21 cellular contexts compared by ENCODE assay signal in genomic region chr5:80474929-80475328, GRCh38. TPM values are rescaled to one million over a fixed set of nuclear protein-coding genes. Genes with fewer than 3 reads are reported as not detected.
DNase-seq lines count a peak whose midpoint lies in the region; ATAC-seq and TF ChIP-seq lines count a peak whose summit lies in the region.
"Had no signal": no experiment of that assay in that cellular context is flagged by ENCODE, and none has a peak within 500 bp of the region (broad histone marks: within the 10 kb centered on the region; RNA-seq: fewer than 3 reads in every experiment).

No MANE protein-coding gene starts in this region.

- no peak overlapping the region for H3K4me3 ChIP-seq in fibroblast of villous mesenchyme (ENCODE audit: low read depth, low read length)
- H3K4me3 ChIP-seq in right lobe of liver: no peak overlapping the region
- H3K4me3 ChIP-seq in heart left ventricle: no peak overlapping the region
- H3K4me3 ChIP-seq: GM23338, K562, SJCRH30 had no signal

- H3K4me1 ChIP-seq in right lobe of liver: peaks cover 0 to 9% (median 5%) of the 10 kb centered on the region in 4 donors
- no peaks in the 10 kb centered on the region for H3K4me1 ChIP-seq in heart left ventricle
- H3K4me1 ChIP-seq: SJCRH30 had no signal

- H3K27me3 ChIP-seq in right lobe of liver (no peaks in the 10 kb centered on the region), heart left ventricle (no peaks in the 10 kb centered on the region)
- H3K27me3 ChIP-seq: SJCRH30 had no signal

- TF ChIP-seq CTCF in fibroblast of villous mesenchyme (IDR thresholded peaks at IDR 0.05; ENCODE audit: insufficient read depth, low read depth, low read length) (no peak), right lobe of liver (IDR thresholded peaks at IDR 0.05) (no peak), heart left ventricle (IDR thresholded peaks at IDR 0.05) (no peak)

- 86% methylated on average over 2 of the region's 2 CpGs for WGBS in right lobe of liver (ENCODE audit: insufficient coverage, low coverage, low lambda C conversion rate, missing lambda C conversion rate)
- 95 to 98% (median 98%) methylated on average over 2 of the region's 2 CpGs for WGBS in heart left ventricle, 4 donors

- H3K9me3 ChIP-seq in right lobe of liver (no peaks in the 10 kb centered on the region), heart left ventricle (peaks cover 0 to 8% (median 2%) of the 10 kb centered on the region in 12 donors)

- DNase-seq in HuH-7.5 (ENCODE audit: low spot score) (peak; percentile 12), NCI-H774 (lab: John Stamatoyannopoulos, UW) (peak; percentile 25), fibroblast of villous mesenchyme (ENCODE audit: low read depth) (peak; percentile 52), right lobe of liver (no peak), NCI-H446 (lab: John Stamatoyannopoulos, UW) (no peak), heart left ventricle (no peak)
- DNase-seq: C1 segment of cervical spinal cord; CD4-positive, alpha-beta memory T cell; COR-L47; HCEC 1CT; Kasumi-1; NCI-H2029; NCI-H446 treated with DMSO at 0.1 percent for 48 hours; NCI-H526; NK-92 treated with Interleukin-12 subunit alpha and Interleukin-12 subunit beta, amount 100 ng/mL, for 24 hours; PC-3; SJCRH30 had no signal

- TF ChIP-seq POLR2A in right lobe of liver (IDR thresholded peaks at IDR 0.05) (no peak), heart left ventricle (IDR thresholded peaks at IDR 0.05) (no peak)

- peaks cover 0 to 10% (median 2%) of the 10 kb centered on the region in 4 donors for H3K36me3 ChIP-seq in right lobe of liver
- peaks cover 3 to 88% (median 66%) of the 10 kb centered on the region in 9 donors for H3K36me3 ChIP-seq in heart left ventricle

- peak; percentile 91 to 99 (median 98) for ATAC-seq in right lobe of liver
- no peak for ATAC-seq in heart left ventricle
- ATAC-seq in GM21390 (IDR thresholded peaks at IDR 0.05; ENCODE audit: unreplicated experiment): no peak
- ATAC-seq: GM23338, K562, PC-3, Right ventricle myocardium inferior had no signal

- H3K27ac ChIP-seq in right lobe of liver (no peak overlapping the region), heart left ventricle (no peak overlapping the region)
- H3K27ac ChIP-seq: SJCRH30 had no signal

- intact Hi-C loops in right lobe of liver (cut with DNase I) (no loop called here), heart left ventricle (cut with DNase I) (loop anchor here in 1 of 10 donors (5.0 kb wide), 1 partner anchor 192 kb away; no protein-coding TSS in a partner anchor)

RNA-seq across cellular contexts. Expression of gene FAM151B, which starts 13.0 kb away (rescaled TPM):
- 8.6 and 8.7 TPM in 2 replicates for total RNA-seq in fibroblast of villous mesenchyme
- 1 to 10 TPM in 4 of 6 experiments, under 1 TPM in 2; 0.81 to 1.6 (median 1.3) TPM for total RNA-seq in right lobe of liver
- total RNA-seq in heart left ventricle: 1 to 10 TPM; 1.2 to 2.3 (median 1.7) TPM
- polyA plus RNA-seq in heart left ventricle: 1 to 10 TPM in 1 of 2 donors, under 1 TPM in 1; 0.27 to 1.1 TPM
- total RNA-seq: GM23338 had no signal

Comparison
In these comparisons a context has a peak if more than half of its experiments do, and no peak if none do; other contexts are left out.
1. DNase-seq: peak in HuH-7.5 (single experiment), NCI-H774 (single experiment) and fibroblast of villous mesenchyme (single experiment); none in right lobe of liver (0 of 3), NCI-H446 (0 of 2) and heart left ventricle (0 of 5).
2. ATAC-seq: peak in right lobe of liver (4 of 4); none in heart left ventricle (0 of 4) and GM21390 (single experiment).